ENCODE assay signal across 8 cellular contexts in genomic region chr11:112174789-112175595, GRCh38. TPM values are rescaled to one million over a fixed set of nuclear protein-coding genes. Genes with fewer than 3 reads are reported as not detected.
DNase-seq lines count a peak whose midpoint lies in the region; ATAC-seq and TF ChIP-seq lines count a peak whose summit lies in the region.

A gene with protein sequence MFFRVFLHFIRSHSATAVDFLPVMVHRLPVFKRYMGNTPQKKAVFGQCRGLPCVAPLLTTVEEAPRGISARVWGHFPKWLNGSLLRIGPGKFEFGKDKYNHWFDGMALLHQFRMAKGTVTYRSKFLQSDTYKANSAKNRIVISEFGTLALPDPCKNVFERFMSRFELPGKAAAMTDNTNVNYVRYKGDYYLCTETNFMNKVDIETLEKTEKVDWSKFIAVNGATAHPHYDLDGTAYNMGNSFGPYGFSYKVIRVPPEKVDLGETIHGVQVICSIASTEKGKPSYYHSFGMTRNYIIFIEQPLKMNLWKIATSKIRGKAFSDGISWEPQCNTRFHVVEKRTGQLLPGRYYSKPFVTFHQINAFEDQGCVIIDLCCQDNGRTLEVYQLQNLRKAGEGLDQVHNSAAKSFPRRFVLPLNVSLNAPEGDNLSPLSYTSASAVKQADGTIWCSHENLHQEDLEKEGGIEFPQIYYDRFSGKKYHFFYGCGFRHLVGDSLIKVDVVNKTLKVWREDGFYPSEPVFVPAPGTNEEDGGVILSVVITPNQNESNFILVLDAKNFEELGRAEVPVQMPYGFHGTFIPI (plus strand): TSS chr11:112175512. CDS start chr11:112175602, 90 bp downstream.

- H3K36me3 Mint-ChIP-seq in activated T-cell treated with anti-CD3 and anti-CD28 coated beads, Interleukin-2, amount 50 U/mL, for 72 hours (ENCODE audit: insufficient read depth in 2 of 2), result no peaks in the 10 kb centered on the region
- peaks cover 0 to 3% (median 0%) of the 10 kb centered on the region in 5 donors for H3K36me3 Mint-ChIP-seq in naive thymus-derived CD4-positive, alpha-beta T cell

- no peak within 1 kb of the TSS for H3K27ac Mint-ChIP-seq in activated T-cell treated with anti-CD3 and anti-CD28 coated beads, Interleukin-2, amount 50 U/mL, for 72 hours
- H3K27ac Mint-ChIP-seq in naive thymus-derived CD4-positive, alpha-beta T cell, result no peak within 1 kb of the TSS

- H3K9me3 ChIP-seq in naive thymus-derived CD4-positive, alpha-beta T cell (ENCODE audit: control insufficient read depth in 2 of 3, low read length in 3 of 3), result no peaks in the 10 kb centered on the region

- H3K36me3 ChIP-seq in naive thymus-derived CD4-positive, alpha-beta T cell (ENCODE audit: control insufficient read depth in 2 of 3, insufficient read depth in 3 of 3, low read length in 3 of 3), result no peaks in the 10 kb centered on the region

- H3K4me1 Mint-ChIP-seq in activated T-cell treated with anti-CD3 and anti-CD28 coated beads, Interleukin-2, amount 50 U/mL, for 72 hours (ENCODE audit: low read depth), result peaks cover 13% of the 10 kb centered on the region
- peaks cover 10 to 17% (median 13%) of the 10 kb centered on the region in 7 donors for H3K4me1 Mint-ChIP-seq in naive thymus-derived CD4-positive, alpha-beta T cell

- TF ChIP-seq CTCF in fibroblast of villous mesenchyme (IDR thresholded peaks at IDR 0.05; ENCODE audit: insufficient read depth, low read depth, low read length), result peak; percentile 91

- peak within 1 kb of the TSS; percentile 65 to 71 for H3K4me3 Mint-ChIP-seq in activated T-cell treated with anti-CD3 and anti-CD28 coated beads, Interleukin-2, amount 50 U/mL, for 72 hours
- H3K4me3 Mint-ChIP-seq in naive thymus-derived CD4-positive, alpha-beta T cell, result peak within 1 kb of the TSS; percentile 16 to 75 (median 53)

- H3K4me3 ChIP-seq in fibroblast of villous mesenchyme (ENCODE audit: low read depth, low read length), result peak within 1 kb of the TSS; percentile 95
- H3K4me3 ChIP-seq in naive thymus-derived CD4-positive, alpha-beta T cell (ENCODE audit: low read length), result peak within 1 kb of the TSS; percentile 28

- no peaks in the 10 kb centered on the region for H3K27me3 ChIP-seq in naive thymus-derived CD4-positive, alpha-beta T cell (ENCODE audit: control insufficient read depth in 2 of 2, insufficient read depth in 2 of 2, low read length in 2 of 2)

- H3K27me3 Mint-ChIP-seq in activated T-cell treated with anti-CD3 and anti-CD28 coated beads, Interleukin-2, amount 50 U/mL, for 72 hours (ENCODE audit: low read depth), result peaks cover 51% of the 10 kb centered on the region
- H3K27me3 Mint-ChIP-seq in naive thymus-derived CD4-positive, alpha-beta T cell, result peaks cover 13 to 47% (median 29%) of the 10 kb centered on the region in 5 donors

- H3K4me1 ChIP-seq in naive thymus-derived CD4-positive, alpha-beta T cell (ENCODE audit: control insufficient read depth in 2 of 2, insufficient read depth in 2 of 2, low read length in 2 of 2), result peaks cover 0 to 6% of the 10 kb centered on the region in 2 donors

- POLR2A ChIA-PET in naive thymus-derived CD4-positive, alpha-beta T cell (lab: Charles Lee), result no interaction called here

- intact Hi-C loops in naive thymus-derived CD4-positive, alpha-beta T cell (cut with micrococcal nuclease), result loop anchor here in 1 of 2 donors (1.0 to 5.0 kb wide), 3 partner anchors 62 to 296 kb away; partner anchors contain the start of genes CFAP68 and FDXACB1

- no peak within 1 kb of the TSS for H3K27ac ChIP-seq in naive thymus-derived CD4-positive, alpha-beta T cell (ENCODE audit: low read depth, low read length)

- peak; percentile 77 for ATAC-seq in HG02938 (IDR thresholded peaks at IDR 0.05; ENCODE audit: unreplicated experiment)
- ATAC-seq in activated T-cell treated with anti-CD3 and anti-CD28 coated beads, Interleukin-2, amount 50 U/mL, for 72 hours (replicated peaks in 1 of 2), result peak; percentile 76 to 83
- ATAC-seq in naive thymus-derived CD4-positive, alpha-beta T cell, result peak; percentile 90
- no peak for ATAC-seq in HG02840 (IDR thresholded peaks at IDR 0.05; ENCODE audit: low FRiP score, unreplicated experiment)

- no peaks in the 10 kb centered on the region for H3K9me3 Mint-ChIP-seq in activated T-cell treated with anti-CD3 and anti-CD28 coated beads, Interleukin-2, amount 50 U/mL, for 72 hours
- H3K9me3 Mint-ChIP-seq in naive thymus-derived CD4-positive, alpha-beta T cell, result no peaks in the 10 kb centered on the region

- DNase-seq in ELR (ENCODE audit: low read depth), result peak; percentile 82
- peak; percentile 70 for DNase-seq in NCI-H774 (lab: John Stamatoyannopoulos, UW)
- DNase-seq in activated T-cell treated with anti-CD3 and anti-CD28 coated beads, Interleukin-2, amount 50 U/mL, for 72 hours, result peak; percentile 40 to 58
- DNase-seq in fibroblast of villous mesenchyme (ENCODE audit: low read depth), result peak; percentile 93
- DNase-seq in naive thymus-derived CD4-positive, alpha-beta T cell, result peak in 4 of 9 donors; percentile 0 to 29 (median 15)
- peak; percentile 77 for DNase-seq in stromal cell of bone marrow (ENCODE audit: low read depth)

- CTCF ChIA-PET in naive thymus-derived CD4-positive, alpha-beta T cell (lab: Charles Lee), result no interaction called here

RNA-seq across cellular contexts. Expression of the gene that starts here (rescaled TPM):
- 1 to 10 TPM; 1.1 to 1.3 TPM for total RNA-seq in activated T-cell treated with anti-CD3 and anti-CD28 coated beads, Interleukin-2, amount 50 U/mL, for 72 hours
- 0.97 and 3.0 TPM in 2 replicates for total RNA-seq in fibroblast of villous mesenchyme
- total RNA-seq in naive thymus-derived CD4-positive, alpha-beta T cell, result 1 to 10 TPM; 1.5 to 3.8 (median 2.0) TPM
- under 1 TPM in 1 of 2 donors, not detected in 1; 0.12 TPM for polyA plus RNA-seq in naive thymus-derived CD4-positive, alpha-beta T cell
